In the genomic region with DNA sequence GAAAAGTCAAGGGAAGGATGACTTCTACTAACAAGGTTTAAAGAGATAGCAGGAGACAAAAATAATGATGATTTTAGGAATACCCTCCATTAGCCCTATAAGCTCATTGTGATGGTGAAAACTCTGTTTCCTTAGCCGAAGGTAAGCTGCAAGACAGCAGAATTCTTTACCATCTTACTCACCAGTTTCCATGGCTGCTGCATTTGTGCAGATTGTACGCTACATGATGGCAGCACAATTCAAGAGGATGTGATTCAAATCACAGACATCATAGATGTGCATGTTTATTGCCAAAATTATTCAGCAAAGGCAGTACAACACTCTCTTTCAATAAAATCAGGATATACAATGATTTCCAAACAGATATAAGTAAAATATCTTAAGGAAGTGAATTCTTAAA, we compare ENCODE assay signal across 10 cellular contexts.
"Had no signal": no experiment of that assay in that cellular context is flagged by ENCODE, and none has a peak within 500 bp of the region (broad histone marks: within the 10 kb centered on the region; RNA-seq: fewer than 3 reads in every experiment).

No MANE protein-coding gene starts in this region.

- H3K36me3 ChIP-seq: HAP-1 had no signal

- H3K4me3 ChIP-seq: GM23338, HAP-1, K562 had no signal

- H2AFZ ChIP-seq: GM23338 had no signal

- DNase-seq: H7, HFFc6, KG1 had no signal

- ATAC-seq: GM23338, HCT116, HepG2, K562 had no signal

- H3K4me1 ChIP-seq: HAP-1 had no signal

- H3K27ac ChIP-seq: HL-60 had no signal

- H3K9me3 ChIP-seq: HAP-1 had no signal

- FAIRE-seq: H1, HepG2, K562 had no signal

- H3K4me2 ChIP-seq: GM23338 had no signal
